ENCODE assay signal across 21 cellular contexts in genomic region chr7:55478700-55479099, GRCh38.
A peak's percentile ranks its signal among the peaks of the same experiment; 100 is the strongest.
DNase-seq lines count a peak whose midpoint lies in the region; TF ChIP-seq lines count a peak whose summit lies in the region.
"Had no signal": no experiment of that assay in that cellular context is flagged by ENCODE, and none has a peak within 500 bp of the region (broad histone marks: within the 10 kb centered on the region; RNA-seq: fewer than 3 reads in every experiment).

No MANE protein-coding gene starts in this region.

- DNase-seq in activated CD4-positive, alpha-beta T cell treated with anti-CD3 and anti-CD28 coated beads, Interleukin-2, amount 10 ng/mL, durations not matched to agents 24 days and 14 days, result no peak
- DNase-seq in activated CD4-positive, alpha-beta T cell treated with anti-CD3 and anti-CD28 coated beads for 1 hour, result no peak
- no peak for DNase-seq in chondrocyte (ENCODE audit: low spot score)
- peak; percentile 51 for DNase-seq in spleen
- DNase-seq in NCI-H2107 (lab: John Stamatoyannopoulos, UW), result no peak
- DNase-seq in glutamatergic neuron, result no peak
- no peak for DNase-seq in NCI-H1417 (lab: John Stamatoyannopoulos, UW)
- DNase-seq: activated CD4-positive, CD25-positive, alpha-beta regulatory T cell treated with anti-CD3 and anti-CD28 coated beads, Interleukin-2, amount 50 U/mL, for 72 hours; activated CD8-positive, alpha-beta memory T cell treated with anti-CD3 and anti-CD28 coated beads, Interleukin-2, amount 10 ng/mL, durations not matched to agents 7 days and 5 days; activated effector memory CD4-positive, alpha-beta T cell treated with Interleukin-2 at 50 U/mL for 16 hours; amygdala; cerebellar nuclear complex; DMS79; NCI-H187 treated with DMSO at 0.1 percent for 48 hours; SIG-M5; stimulated activated naive B cell treated with anti-CD40 and anti-IgM and Interleukin-4, amounts not matched to agents 10 μg/mL and 1 μg/mL and 100 μg/mL, for 72 hours; thyroid gland had no signal

- WGBS in spleen, 5 donors, result 77 to 88% (median 78%) methylated on average over 6 of the region's 6 CpGs

- H3K4me2 ChIP-seq in OCI-LY3 (ENCODE audit: low read length), result no peak overlapping the region
- H3K4me2 ChIP-seq: A549 had no signal

- H3K4me3 Mint-ChIP-seq in activated CD4-positive, alpha-beta T cell treated with anti-CD3 and anti-CD28 coated beads, Interleukin-2, amount 10 ng/mL, durations not matched to agents 24 days and 14 days, result no peak overlapping the region
- H3K4me3 Mint-ChIP-seq in chondrocyte (ENCODE audit: unreplicated experiment) (no peak overlapping the region), glutamatergic neuron (ENCODE audit: unreplicated experiment) (no peak overlapping the region)
- H3K4me3 Mint-ChIP-seq: activated CD8-positive, alpha-beta memory T cell treated with anti-CD3 and anti-CD28 coated beads, Interleukin-2, amount 10 ng/mL, durations not matched to agents 7 days and 5 days; CD14-positive monocyte; neural crest cell; stimulated activated naive B cell treated with anti-CD40 and anti-IgM and Interleukin-4, amounts not matched to agents 10 μg/mL and 1 μg/mL and 100 μg/mL, for 72 hours had no signal

- peaks cover 63% of the 10 kb centered on the region for H3K4me1 Mint-ChIP-seq in activated CD4-positive, alpha-beta T cell treated with anti-CD3 and anti-CD28 coated beads, Interleukin-2, amount 10 ng/mL, durations not matched to agents 24 days and 14 days
- peaks cover 32% of the 10 kb centered on the region for H3K4me1 Mint-ChIP-seq in chondrocyte (ENCODE audit: low read depth)
- peaks cover 17% of the 10 kb centered on the region for H3K4me1 Mint-ChIP-seq in glutamatergic neuron (ENCODE audit: low read depth, unreplicated experiment)
- H3K4me1 Mint-ChIP-seq: neural crest cell had no signal

- no peak for TF ChIP-seq POLR2A in spleen (IDR thresholded peaks at IDR 0.05)

- peaks cover 78% of the 10 kb centered on the region for H4K20me1 ChIP-seq in OCI-LY3 (ENCODE audit: insufficient read depth, low read length)

- H3K27ac Mint-ChIP-seq in activated CD4-positive, alpha-beta T cell treated with anti-CD3 and anti-CD28 coated beads, Interleukin-2, amount 10 ng/mL, durations not matched to agents 24 days and 14 days, result peak overlapping the region; percentile 8
- H3K27ac Mint-ChIP-seq in chondrocyte (ENCODE audit: unreplicated experiment), result peak overlapping the region; percentile 65
- H3K27ac Mint-ChIP-seq in glutamatergic neuron (ENCODE audit: unreplicated experiment), result no peak overlapping the region
- H3K27ac Mint-ChIP-seq: activated CD8-positive, alpha-beta memory T cell treated with anti-CD3 and anti-CD28 coated beads, Interleukin-2, amount 10 ng/mL, durations not matched to agents 7 days and 5 days; stimulated activated naive B cell treated with anti-CD40 and anti-IgM and Interleukin-4, amounts not matched to agents 10 μg/mL and 1 μg/mL and 100 μg/mL, for 72 hours had no signal

- TF ChIP-seq CTCF in OCI-LY3 (IDR thresholded peaks at IDR 0.05; ENCODE audit: low read depth, low read length) (no peak), chondrocyte (IDR thresholded peaks at IDR 0.05) (no peak), spleen (IDR thresholded peaks at IDR 0.05 in 8 of 11, conservative IDR thresholded peaks at IDR 0.05 in 3 of 11) (no peak), glutamatergic neuron (IDR thresholded peaks at IDR 0.05; ENCODE audit: partially characterized antibody, unreplicated experiment) (no peak)

- H3K27me3 Mint-ChIP-seq in activated CD4-positive, alpha-beta T cell treated with anti-CD3 and anti-CD28 coated beads, Interleukin-2, amount 10 ng/mL, durations not matched to agents 24 days and 14 days, result no peaks in the 10 kb centered on the region
- no peaks in the 10 kb centered on the region for H3K27me3 Mint-ChIP-seq in chondrocyte (ENCODE audit: low read depth)
- H3K27me3 Mint-ChIP-seq in glutamatergic neuron (ENCODE audit: unreplicated experiment), result peaks cover 2% of the 10 kb centered on the region
- H3K27me3 Mint-ChIP-seq: activated CD8-positive, alpha-beta memory T cell treated with anti-CD3 and anti-CD28 coated beads, Interleukin-2, amount 10 ng/mL, durations not matched to agents 7 days and 5 days; stimulated activated naive B cell treated with anti-CD40 and anti-IgM and Interleukin-4, amounts not matched to agents 10 μg/mL and 1 μg/mL and 100 μg/mL, for 72 hours had no signal

- H3K27me3 ChIP-seq in OCI-LY3 (ENCODE audit: low read depth, low read length), result no peaks in the 10 kb centered on the region
- H3K27me3 ChIP-seq in spleen (replicated peaks in 1 of 7), result no peaks in the 10 kb centered on the region
- H3K27me3 ChIP-seq: thyroid gland had no signal

- no peaks in the 10 kb centered on the region for H3K9me3 Mint-ChIP-seq in activated CD4-positive, alpha-beta T cell treated with anti-CD3 and anti-CD28 coated beads, Interleukin-2, amount 10 ng/mL, durations not matched to agents 24 days and 14 days
- H3K9me3 Mint-ChIP-seq in chondrocyte (ENCODE audit: low read depth) (no peaks in the 10 kb centered on the region), glutamatergic neuron (ENCODE audit: unreplicated experiment) (peaks cover 11% of the 10 kb centered on the region)
- H3K9me3 Mint-ChIP-seq: CD14-positive monocyte; neural crest cell; stimulated activated naive B cell treated with anti-CD40 and anti-IgM and Interleukin-4, amounts not matched to agents 10 μg/mL and 1 μg/mL and 100 μg/mL, for 72 hours had no signal

- peaks cover 95% of the 10 kb centered on the region for H3K79me2 ChIP-seq in OCI-LY3 (ENCODE audit: low read length)

- H3K27ac ChIP-seq in OCI-LY3 (ENCODE audit: low read length), result peak overlapping the region; percentile 7
- peak overlapping the region in 3 of 8 donors; percentile 12 to 47 (median 28) for H3K27ac ChIP-seq in spleen
- H3K27ac ChIP-seq: A549, thyroid gland had no signal

- H3K9ac ChIP-seq in OCI-LY3 (ENCODE audit: low read length), result no peak overlapping the region

- H3K4me3 ChIP-seq in OCI-LY3 (ENCODE audit: low read length) (no peak overlapping the region), spleen (no peak overlapping the region)
- H3K4me3 ChIP-seq: A549, thyroid gland had no signal

- H2AFZ ChIP-seq in OCI-LY3 (ENCODE audit: low read depth, low read length), result no peak overlapping the region

- intact Hi-C loops in activated CD4-positive, alpha-beta T cell treated with anti-CD3 and anti-CD28 coated beads, Interleukin-2, amount 10 ng/mL, durations not matched to agents 24 days and 14 days (cut with micrococcal nuclease), result no loop called here
- intact Hi-C loops in spleen (cut with DNase I; ENCODE audit: low total_unique reads), result no loop called here

- H3K4me1 ChIP-seq in OCI-LY3 (ENCODE audit: low read length) (peaks cover 8% of the 10 kb centered on the region; the same call in 1 of the 2 replicates), spleen (peaks cover 0 to 41% (median 21%) of the 10 kb centered on the region in 6 donors)
- H3K4me1 ChIP-seq: A549, thyroid gland had no signal

- peaks cover 34% of the 10 kb centered on the region for H3K36me3 Mint-ChIP-seq in activated CD4-positive, alpha-beta T cell treated with anti-CD3 and anti-CD28 coated beads, Interleukin-2, amount 10 ng/mL, durations not matched to agents 24 days and 14 days (ENCODE audit: low read depth)
- H3K36me3 Mint-ChIP-seq in chondrocyte (ENCODE audit: low read depth), result peaks cover 9% of the 10 kb centered on the region
- H3K36me3 Mint-ChIP-seq in glutamatergic neuron (ENCODE audit: unreplicated experiment), result peaks cover 16% of the 10 kb centered on the region

- H3K36me3 ChIP-seq in OCI-LY3 (replicated peaks; ENCODE audit: low read depth, low read length) (peaks cover 73% of the 10 kb centered on the region), spleen (peaks cover 0 to 93% (median 13%) of the 10 kb centered on the region in 6 donors)
- H3K36me3 ChIP-seq: thyroid gland had no signal

- H3K9me3 ChIP-seq in OCI-LY3 (ENCODE audit: insufficient read depth, low read length) (no peaks in the 10 kb centered on the region), spleen (no peaks in the 10 kb centered on the region)
- H3K9me3 ChIP-seq: A549, thyroid gland had no signal
